14 cellular contexts compared by ENCODE assay signal in genomic region chr2:197200056-197200455, GRCh38.
DNase-seq lines count a peak whose midpoint lies in the region; ATAC-seq and TF ChIP-seq lines count a peak whose summit lies in the region.
"Had no signal": no experiment of that assay in that cellular context is flagged by ENCODE, and none has a peak within 500 bp of the region (broad histone marks: within the 10 kb centered on the region; RNA-seq: fewer than 3 reads in every experiment).

No MANE protein-coding gene starts in this region.

- TF ChIP-seq EP300 in esophagus muscularis mucosa (IDR thresholded peaks at IDR 0.05), result no peak

- CTCF ChIA-PET in activated naive CD4-positive, alpha-beta T cell treated with anti-CD3 and anti-CD28 coated beads for 36 hours (lab: Charles Lee), result interaction anchor here (1.6 to 4.0 kb wide), 3 partner anchors 8 to 108 kb away, joined by 3 to 34 read pairs (median 5); no protein-coding TSS in a partner anchor

- H3K36me3 Mint-ChIP-seq in activated naive CD4-positive, alpha-beta T cell treated with anti-CD3 and anti-CD28 coated beads for 36 hours (ENCODE audit: low read depth), result peaks cover 10% of the 10 kb centered on the region

- no peaks in the 10 kb centered on the region for H3K9me3 ChIP-seq in Peyer's patch
- no peaks in the 10 kb centered on the region for H3K9me3 ChIP-seq in esophagus muscularis mucosa
- H3K9me3 ChIP-seq in upper lobe of right lung, result no peaks in the 10 kb centered on the region
- H3K9me3 ChIP-seq: heart left ventricle, left lung had no signal

- no peak for DNase-seq in activated naive CD4-positive, alpha-beta T cell treated with anti-CD3 and anti-CD28 coated beads for 36 hours
- DNase-seq in activated naive CD4-positive, alpha-beta T cell (lab: John Stamatoyannopoulos, UW), result no peak
- DNase-seq in Peyer's patch (no peak), esophagus muscularis mucosa (ENCODE audit: extremely low spot score) (no peak), upper lobe of right lung (no peak), medulla oblongata (ENCODE audit: extremely low spot score) (no peak)
- no peak for DNase-seq in stimulated activated CD8-positive, alpha-beta memory T cell treated with anti-CD3 and anti-CD28 coated beads, Interleukin-4, amount 100 ng/mL, for 48 hours
- DNase-seq: brain microvascular endothelial cell, heart left ventricle, IMR-90, left lung, nucleus accumbens had no signal

- H3K4me3 Mint-ChIP-seq in activated naive CD4-positive, alpha-beta T cell treated with anti-CD3 and anti-CD28 coated beads for 36 hours, result peak overlapping the region; percentile 5

- H3K27me3 ChIP-seq in Peyer's patch (no peaks in the 10 kb centered on the region), esophagus muscularis mucosa (no peaks in the 10 kb centered on the region), upper lobe of right lung (no peaks in the 10 kb centered on the region)
- H3K27me3 ChIP-seq: brain microvascular endothelial cell, heart left ventricle, left lung had no signal

- H3K27ac ChIP-seq in Peyer's patch (peak overlapping the region; percentile 62 to 75 (median 66)), esophagus muscularis mucosa (replicated peaks in 1 of 4) (peak overlapping the region; percentile 1 to 53 (median 40)), upper lobe of right lung (peak overlapping the region; percentile 38)
- H3K27ac ChIP-seq: brain microvascular endothelial cell had no signal

- no peak for TF ChIP-seq CTCF in Peyer's patch (IDR thresholded peaks at IDR 0.05)
- no peak for TF ChIP-seq CTCF in esophagus muscularis mucosa (IDR thresholded peaks at IDR 0.05)
- no peak for TF ChIP-seq CTCF in upper lobe of right lung (IDR thresholded peaks at IDR 0.05)

- H3K4me1 Mint-ChIP-seq in activated naive CD4-positive, alpha-beta T cell treated with anti-CD3 and anti-CD28 coated beads for 36 hours (ENCODE audit: low read depth), result peaks cover 88% of the 10 kb centered on the region

- no peaks in the 10 kb centered on the region for H3K36me3 ChIP-seq in Peyer's patch
- no peaks in the 10 kb centered on the region for H3K36me3 ChIP-seq in esophagus muscularis mucosa
- no peaks in the 10 kb centered on the region for H3K36me3 ChIP-seq in upper lobe of right lung
- H3K36me3 ChIP-seq: brain microvascular endothelial cell, heart left ventricle, left lung had no signal

- intact Hi-C loops in activated naive CD4-positive, alpha-beta T cell treated with anti-CD3 and anti-CD28 coated beads for 36 hours (cut with micrococcal nuclease), result loop anchor here (10.0 kb wide), 1 partner anchor 805 kb away; no protein-coding TSS in a partner anchor
- intact Hi-C loops in esophagus muscularis mucosa (cut with DNase I) (no loop called here), upper lobe of right lung (cut with DNase I) (no loop called here)

- H3K9me3 Mint-ChIP-seq in activated naive CD4-positive, alpha-beta T cell treated with anti-CD3 and anti-CD28 coated beads for 36 hours, result peaks cover 2% of the 10 kb centered on the region

- ATAC-seq in upper lobe of right lung, result no peak
- ATAC-seq in HG02642 (IDR thresholded peaks at IDR 0.05; ENCODE audit: poor library complexity, unreplicated experiment), result no peak
- ATAC-seq: heart left ventricle had no signal

- TF ChIP-seq POLR2A in Peyer's patch (IDR thresholded peaks at IDR 0.05), result no peak
- no peak for TF ChIP-seq POLR2A in esophagus muscularis mucosa (IDR thresholded peaks at IDR 0.05; ENCODE audit: low read depth)

- peaks cover 0 to 20% (median 12%) of the 10 kb centered on the region in 4 donors for H3K4me1 ChIP-seq in Peyer's patch
- H3K4me1 ChIP-seq in esophagus muscularis mucosa, result peaks cover 5 to 77% (median 75%) of the 10 kb centered on the region in 4 donors
- peaks cover 69% of the 10 kb centered on the region for H3K4me1 ChIP-seq in upper lobe of right lung

- H3K4me3 ChIP-seq in Peyer's patch (no peak overlapping the region), esophagus muscularis mucosa (no peak overlapping the region), upper lobe of right lung (no peak overlapping the region)
- H3K4me3 ChIP-seq: left lung, smooth muscle cell had no signal

- H3K27me3 Mint-ChIP-seq in activated naive CD4-positive, alpha-beta T cell treated with anti-CD3 and anti-CD28 coated beads for 36 hours (ENCODE audit: low read depth), result no peaks in the 10 kb centered on the region

- H3K27ac Mint-ChIP-seq in activated naive CD4-positive, alpha-beta T cell treated with anti-CD3 and anti-CD28 coated beads for 36 hours, result peak overlapping the region; percentile 96
